24 cellular contexts compared by ENCODE assay signal in genomic region chr9:4891674-4892073, GRCh38.
"Had no signal": no experiment of that assay in that cellular context is flagged by ENCODE, and none has a peak within 500 bp of the region (broad histone marks: within the 10 kb centered on the region; RNA-seq: fewer than 3 reads in every experiment).

No MANE protein-coding gene starts in this region.

- DNase-seq: colonic mucosa; cortex of kidney; effector CD8-positive, alpha-beta T cell; effector memory CD8-positive, alpha-beta T cell; endodermal cell; erythroblast; esophagus squamous epithelium; foreskin fibroblast; foreskin melanocyte; gastrocnemius medialis; glutamatergic neuron; head of caudate nucleus; heart right ventricle; hippocampal formation; immature natural killer cell; islet precursor cell; kidney; kidney glomerular epithelial cell; left lung; left ventricle myocardium superior; lower lobe of right lung; mesenchymal stem cell had no signal

- ATAC-seq: effector memory CD8-positive, alpha-beta T cell; esophagus mucosa; gastrocnemius medialis; heart right ventricle; left lung; left ventricle myocardium superior; lower lobe of right lung had no signal

- H3K27me3 ChIP-seq: colonic mucosa, esophagus squamous epithelium, gastrocnemius medialis, heart right ventricle, left lung had no signal

- H3K27ac ChIP-seq: colonic mucosa, esophagus squamous epithelium, gastrocnemius medialis, heart right ventricle, left lung, lower lobe of right lung had no signal

- H3K9me3 ChIP-seq: colonic mucosa, esophagus squamous epithelium, gastrocnemius medialis, left lung, lower lobe of right lung had no signal

- H3K4me3 ChIP-seq: colonic mucosa, esophagus squamous epithelium, gastrocnemius medialis, heart right ventricle, left lung, lower lobe of right lung had no signal

- H3K36me3 ChIP-seq: colonic mucosa, esophagus squamous epithelium, gastrocnemius medialis, heart right ventricle, left lung, lower lobe of right lung had no signal

- FAIRE-seq: endometrium, kidney had no signal

- H3K4me1 ChIP-seq: colonic mucosa, left lung had no signal
